Comparison of ENCODE assay signal across 1 cellular context in genomic region chr4:181835348-181835747, GRCh38.
A peak's percentile ranks its signal among the peaks of the same experiment; 100 is the strongest.
TF ChIP-seq lines count a peak whose summit lies in the region.

No MANE protein-coding gene starts in this region.

TF ChIP-seq in SK-N-SH, 30 proteins besides CTCF, POLR2A, EP300 and RAD21 (continued from another document):
- 0 out of 2 replicates have a peak, but pooled peaks have one; percentile 12 for TF ChIP-seq PBX3 (IDR thresholded peaks at IDR 0.05)
- TF ChIP-seq RCOR1 (IDR thresholded peaks at IDR 0.05; ENCODE audit: low read length): no peak
- TF ChIP-seq NFIC (IDR thresholded peaks at IDR 0.05; ENCODE audit: borderline replicate concordance): no peak
- 0 out of 2 replicates have a peak, but pooled peaks have one; percentile 6 for TF ChIP-seq TCF12 (IDR thresholded peaks at IDR 0.05)
- no peak for TF ChIP-seq YY1 (IDR thresholded peaks at IDR 0.05; ENCODE audit: low read depth)
- no peak for TF ChIP-seq TAF1 (IDR thresholded peaks at IDR 0.05; ENCODE audit: borderline replicate concordance, low read depth, low read length)
- TF ChIP-seq FOXJ3 (CRISPR knock-in tag; IDR thresholded peaks at IDR 0.05): no peak
- TF ChIP-seq FOXM1 (IDR thresholded peaks at IDR 0.05; ENCODE audit: low read depth): no peak
- no peak for TF ChIP-seq USF1 (IDR thresholded peaks at IDR 0.05; ENCODE audit: borderline replicate concordance, low read depth)
